ENCODE assay signal across 8 cellular contexts in the genomic region with DNA sequence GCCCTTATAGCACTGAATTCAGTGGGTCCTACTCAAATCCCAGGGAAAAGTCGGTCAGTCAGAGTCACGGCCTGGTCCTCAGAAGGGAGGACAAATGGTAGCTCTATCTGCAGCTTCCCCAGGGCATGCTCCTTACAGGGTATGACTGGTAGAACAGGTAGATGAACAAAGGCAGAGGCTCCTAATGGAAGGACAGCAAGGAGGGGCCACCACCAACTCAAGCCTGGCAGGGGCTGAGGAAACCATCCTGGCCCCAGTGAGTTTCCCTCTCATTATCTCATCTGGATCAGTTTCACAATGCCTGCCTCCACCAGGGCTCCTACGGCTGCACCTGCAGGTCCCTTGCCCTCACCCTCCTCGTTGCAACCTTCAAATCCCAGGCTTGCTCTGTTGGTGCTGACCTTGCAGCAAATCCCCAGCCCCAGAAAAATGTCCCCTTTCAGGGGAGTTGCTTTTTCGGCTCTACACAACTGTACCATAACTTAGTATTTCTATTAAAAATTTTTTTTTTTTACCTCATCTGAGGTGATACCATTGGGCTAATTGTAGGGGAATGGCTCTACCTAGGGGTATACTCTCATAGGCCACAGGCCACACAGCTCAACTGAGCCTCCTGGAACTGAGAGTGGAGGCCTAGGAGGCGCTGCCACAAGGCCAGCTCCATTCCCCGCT.
A peak's percentile ranks its signal among the peaks of the same experiment; 100 is the strongest.
DNase-seq lines count a peak whose midpoint lies in the region; ATAC-seq lines count a peak whose summit lies in the region.
"Had no signal": no experiment of that assay in that cellular context is flagged by ENCODE, and none has a peak within 500 bp of the region (broad histone marks: within the 10 kb centered on the region; RNA-seq: fewer than 3 reads in every experiment).

No MANE protein-coding gene starts in this region.

- no peaks in the 10 kb centered on the region for H3K9me3 Mint-ChIP-seq in activated naive CD8-positive, alpha-beta T cell (ENCODE audit: low read depth)
- H3K9me3 Mint-ChIP-seq: nephron had no signal

- H3K27me3 Mint-ChIP-seq in activated naive CD8-positive, alpha-beta T cell: no peaks in the 10 kb centered on the region

- peaks cover 84% of the 10 kb centered on the region for H3K4me1 Mint-ChIP-seq in activated naive CD8-positive, alpha-beta T cell (ENCODE audit: low read depth)

- H3K4me3 Mint-ChIP-seq in activated naive CD8-positive, alpha-beta T cell: peak overlapping the region; percentile 98
- H3K4me3 Mint-ChIP-seq: nephron had no signal

- peak; percentile 29 for DNase-seq in stimulated activated CD4-positive, alpha-beta T cell treated with anti-CD3 and anti-CD28 coated beads, Interleukin-4, amount 100 ng/mL, for 24 hours
- no peak for DNase-seq in NCI-H345 (lab: John Stamatoyannopoulos, UW)
- DNase-seq in SW 1271 (lab: John Stamatoyannopoulos, UW): no peak

- H3K36me3 Mint-ChIP-seq in activated naive CD8-positive, alpha-beta T cell: peaks cover 32% of the 10 kb centered on the region

- ATAC-seq in GM18907 (IDR thresholded peaks at IDR 0.05; ENCODE audit: unreplicated experiment) (peak; percentile 4), HG03280 (IDR thresholded peaks at IDR 0.05; ENCODE audit: unreplicated experiment) (peak; percentile 2), HG03045 (IDR thresholded peaks at IDR 0.05; ENCODE audit: unreplicated experiment) (no peak)

- H3K27ac Mint-ChIP-seq in activated naive CD8-positive, alpha-beta T cell: peak overlapping the region; percentile 99
